In the genomic region with DNA sequence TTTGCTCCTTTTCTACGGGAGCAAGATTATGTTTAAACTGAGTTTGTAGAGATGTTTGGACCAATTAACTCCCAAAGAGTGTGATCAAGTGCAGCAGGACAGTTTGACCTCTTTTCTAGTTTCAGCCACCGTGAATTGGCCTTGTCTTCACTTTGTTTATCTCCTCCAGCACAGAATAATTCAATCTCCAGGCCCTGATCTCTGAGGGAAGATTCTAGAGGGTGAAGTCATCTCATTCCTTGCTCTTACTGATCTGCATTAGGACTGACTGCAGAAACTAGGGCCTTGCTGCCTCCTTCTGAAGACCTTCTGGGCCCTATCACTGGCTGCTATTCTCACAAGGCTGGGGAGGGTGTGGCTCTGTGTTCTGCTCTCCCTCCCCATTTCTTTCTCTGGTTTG, we compare ENCODE assay signal across 17 cellular contexts. TPM values are rescaled to one million over a fixed set of nuclear protein-coding genes. Genes with fewer than 3 reads are reported as not detected.
A peak's percentile ranks its signal among the peaks of the same experiment; 100 is the strongest.
DNase-seq lines count a peak whose midpoint lies in the region; ATAC-seq and TF ChIP-seq lines count a peak whose summit lies in the region.
"Had no signal": no experiment of that assay in that cellular context is flagged by ENCODE, and none has a peak within 500 bp of the region (broad histone marks: within the 10 kb centered on the region; RNA-seq: fewer than 3 reads in every experiment).

No MANE protein-coding gene starts in this region.

- POLR2A ChIA-PET in SK-N-SH (lab: Yijun Ruan, JAX) = no interaction called here

- H3K79me2 ChIP-seq in SK-N-SH (ENCODE audit: insufficient read depth) = peaks cover 100% of the 10 kb centered on the region
- H3K79me2 ChIP-seq in Karpas-422 (ENCODE audit: low read length) = peaks cover 81% of the 10 kb centered on the region

- H3K27me3 Mint-ChIP-seq in progenitor cell of endocrine pancreas (no peaks in the 10 kb centered on the region), endodermal cell (ENCODE audit: insufficient read depth) (no peaks in the 10 kb centered on the region), mesothelial cell of epicardium (ENCODE audit: low read depth) (no peaks in the 10 kb centered on the region)

- H3K27me3 ChIP-seq in SK-N-SH (ENCODE audit: insufficient read depth) (no peaks in the 10 kb centered on the region), Karpas-422 (ENCODE audit: low read length) (no peaks in the 10 kb centered on the region), endodermal cell (ENCODE audit: control insufficient read depth, insufficient read depth, low read length, poor library complexity, severe bottlenecking) (no peaks in the 10 kb centered on the region)
- H3K27me3 ChIP-seq: BLaER1 had no signal

- H2AFZ ChIP-seq in SK-N-SH (ENCODE audit: low read depth) (no peak overlapping the region), Karpas-422 (ENCODE audit: low read length) (no peak overlapping the region)
- H2AFZ ChIP-seq: PC-9 had no signal

- 73% methylated on average over 2 of the region's 2 CpGs for WGBS in SK-N-SH (ENCODE audit: low lambda C conversion rate)
- 93 to 100% methylated on average over 2 of the region's 2 CpGs for WGBS in endodermal cell (ENCODE audit: insufficient coverage in 1 of 2, insufficient read length in 1 of 2), 2 experiments

- no peak overlapping the region for H3K4me3 ChIP-seq in SK-N-SH (ENCODE audit: low read depth in 2 of 2, low read length in 1 of 2)
- no peak overlapping the region for H3K4me3 ChIP-seq in Karpas-422 (ENCODE audit: low read length)
- no peak overlapping the region for H3K4me3 ChIP-seq in endodermal cell (ENCODE audit: low read length)
- H3K4me3 ChIP-seq: BLaER1, PC-9 had no signal

- H3F3A ChIP-seq in SK-N-SH (replicated peaks; ENCODE audit: insufficient read depth) = peaks cover 53% of the 10 kb centered on the region

- H3K36me3 Mint-ChIP-seq in progenitor cell of endocrine pancreas (ENCODE audit: insufficient read depth) = peaks cover 30% of the 10 kb centered on the region
- peaks cover 12% of the 10 kb centered on the region for H3K36me3 Mint-ChIP-seq in endodermal cell (ENCODE audit: low read depth)
- peaks cover 3% of the 10 kb centered on the region for H3K36me3 Mint-ChIP-seq in mesothelial cell of epicardium

- no peak for TF ChIP-seq RAD21 in SK-N-SH (IDR thresholded peaks at IDR 0.05; ENCODE audit: low read length)

- ATAC-seq in SK-N-SH treated with all-trans-retinoic acid at 6 μM for 48 hours = peak; percentile 35; the same call in 1 of the 3 replicates
- ATAC-seq in GM21786 (IDR thresholded peaks at IDR 0.05; ENCODE audit: unreplicated experiment) = no peak

- H3K27ac Mint-ChIP-seq in progenitor cell of endocrine pancreas = peak overlapping the region; percentile 58
- no peak overlapping the region for H3K27ac Mint-ChIP-seq in endodermal cell
- no peak overlapping the region for H3K27ac Mint-ChIP-seq in mesothelial cell of epicardium

- H3K9ac ChIP-seq in SK-N-SH (no peak overlapping the region), Karpas-422 (ENCODE audit: low read length) (no peak overlapping the region), endodermal cell (ENCODE audit: extremely low read depth, low read length, poor library complexity, severe bottlenecking) (no peak overlapping the region)
- H3K9ac ChIP-seq: BLaER1, KMS-11 had no signal

- TF ChIP-seq CTCF in SK-N-SH (IDR thresholded peaks at IDR 0.05) (no peak), progenitor cell of endocrine pancreas (IDR thresholded peaks at IDR 0.05; ENCODE audit: unreplicated experiment) (no peak), endodermal cell (conservative IDR thresholded peaks at IDR 0.05) (no peak), mesothelial cell of epicardium (IDR thresholded peaks at IDR 0.05; ENCODE audit: unreplicated experiment) (no peak)

- H4K20me1 ChIP-seq in SK-N-SH (ENCODE audit: insufficient read depth) = peaks cover 74% of the 10 kb centered on the region
- H4K20me1 ChIP-seq in Karpas-422 (ENCODE audit: insufficient read depth, low read depth, low read length) = no peaks in the 10 kb centered on the region
- H4K20me1 ChIP-seq: BLaER1 had no signal

- H3K36me3 ChIP-seq in SK-N-SH (replicated peaks in 1 of 2; ENCODE audit: control insufficient read depth in 1 of 2, insufficient read depth in 2 of 2, low read length in 1 of 2) (peaks cover 3 to 65% of the 10 kb centered on the region in 2 experiments), Karpas-422 (ENCODE audit: insufficient read depth, low read length) (peaks cover 17% of the 10 kb centered on the region), endodermal cell (ENCODE audit: control insufficient read depth, insufficient read depth, low read length) (no peaks in the 10 kb centered on the region)

- no peak for TF ChIP-seq EP300 in SK-N-SH (IDR thresholded peaks at IDR 0.05; ENCODE audit: borderline replicate concordance in 1 of 2, low read depth in 1 of 2, low read length in 1 of 2)

- H3K9me3 Mint-ChIP-seq in progenitor cell of endocrine pancreas (ENCODE audit: low read depth) (peaks cover 2% of the 10 kb centered on the region), endodermal cell (peaks cover 3% of the 10 kb centered on the region), mesothelial cell of epicardium (no peaks in the 10 kb centered on the region)

- TF ChIP-seq POLR2A in erythroblast (IDR thresholded peaks at IDR 0.05; ENCODE audit: low read length) = no peak

- CTCF ChIA-PET in SK-N-SH (lab: Yijun Ruan, JAX) = no interaction called here

- no peak overlapping the region for H3K4me2 ChIP-seq in SK-N-SH
- H3K4me2 ChIP-seq in Karpas-422 (ENCODE audit: low read depth, low read length, poor library complexity, severe bottlenecking) = peak overlapping the region; percentile 75
- H3K4me2 ChIP-seq: KMS-11, PC-9 had no signal

- H3K4me1 ChIP-seq in SK-N-SH (ENCODE audit: control insufficient read depth in 1 of 2, insufficient read depth in 2 of 2, low read depth in 1 of 2, low read length in 1 of 2) (no peaks in the 10 kb centered on the region; a peak in 1 of 4 replicates), Karpas-422 (ENCODE audit: low read length) (peaks cover 77% of the 10 kb centered on the region), endodermal cell (ENCODE audit: control insufficient read depth, insufficient read depth, low read length) (peaks cover 9% of the 10 kb centered on the region)

- H3K4me3 Mint-ChIP-seq in progenitor cell of endocrine pancreas (ENCODE audit: low read depth) = no peak overlapping the region
- H3K4me3 Mint-ChIP-seq in endodermal cell = no peak overlapping the region
- H3K4me3 Mint-ChIP-seq in mesothelial cell of epicardium = no peak overlapping the region

- H3K9me3 ChIP-seq in SK-N-SH (no peaks in the 10 kb centered on the region), Karpas-422 (ENCODE audit: low read length) (no peaks in the 10 kb centered on the region), endodermal cell (ENCODE audit: control insufficient read depth, low read length) (no peaks in the 10 kb centered on the region)

- H3K9me2 ChIP-seq in SK-N-SH = no peaks in the 10 kb centered on the region
- H3K9me2 ChIP-seq in Karpas-422 (replicated peaks; ENCODE audit: insufficient read depth, low read length) = no peaks in the 10 kb centered on the region

- DNase-seq in SK-N-SH = no peak
- DNase-seq in Karpas-422 = no peak
- DNase-seq in erythroblast (lab: John Stamatoyannopoulos, UW) = peak; percentile 15 to 62
- DNase-seq in progenitor cell of endocrine pancreas (ENCODE audit: low spot score, unreplicated experiment) = no peak
- DNase-seq in endodermal cell = no peak
- DNase-seq in mesothelial cell of epicardium (ENCODE audit: low spot score in 2 of 2, unreplicated experiment in 2 of 2) = no peak
- DNase-seq: EL, MM.1S, NCI-H1105, NCI-H187, NCI-H69, PC-9 had no signal

- H3K27ac ChIP-seq in SK-N-SH (ENCODE audit: low read depth in 2 of 2, low read length in 1 of 2) (no peak overlapping the region), Karpas-422 (ENCODE audit: low read length) (peak overlapping the region; percentile 97), endodermal cell (ENCODE audit: low read depth, low read length) (no peak overlapping the region)
- H3K27ac ChIP-seq: 22Rv1, KMS-11, PC-9 had no signal

- peaks cover 23% of the 10 kb centered on the region for H3K4me1 Mint-ChIP-seq in progenitor cell of endocrine pancreas (ENCODE audit: low read depth)
- peaks cover 4% of the 10 kb centered on the region for H3K4me1 Mint-ChIP-seq in endodermal cell
- H3K4me1 Mint-ChIP-seq in mesothelial cell of epicardium = peaks cover 9% of the 10 kb centered on the region

TF ChIP-seq in SK-N-SH treated with all-trans-retinoic acid at 6 μM for 48 hours, 23 proteins besides CTCF, POLR2A, EP300 and RAD21:
- no peak for TF ChIP-seq ZFP3 (CRISPR knock-in tag; IDR thresholded peaks at IDR 0.05)
- TF ChIP-seq BACH2 (CRISPR knock-in tag; IDR thresholded peaks at IDR 0.05; ENCODE audit: borderline replicate concordance) = no peak
- TF ChIP-seq ISL1 (CRISPR knock-in tag; IDR thresholded peaks at IDR 0.05) = peak; percentile 50
- TF ChIP-seq PPARA (CRISPR knock-in tag; IDR thresholded peaks at IDR 0.05; ENCODE audit: borderline replicate concordance) = no peak

TF ChIP-seq in SK-N-SH, 30 proteins besides CTCF, POLR2A, EP300 and RAD21 (continues in another document):
- TF ChIP-seq TAF1 (IDR thresholded peaks at IDR 0.05; ENCODE audit: borderline replicate concordance, low read depth, low read length) (no peak), ELF1 (IDR thresholded peaks at IDR 0.05) (no peak), MXI1 (IDR thresholded peaks at IDR 0.05; ENCODE audit: low read depth, low read length) (no peak)
- TF ChIP-seq, protein P1, sequence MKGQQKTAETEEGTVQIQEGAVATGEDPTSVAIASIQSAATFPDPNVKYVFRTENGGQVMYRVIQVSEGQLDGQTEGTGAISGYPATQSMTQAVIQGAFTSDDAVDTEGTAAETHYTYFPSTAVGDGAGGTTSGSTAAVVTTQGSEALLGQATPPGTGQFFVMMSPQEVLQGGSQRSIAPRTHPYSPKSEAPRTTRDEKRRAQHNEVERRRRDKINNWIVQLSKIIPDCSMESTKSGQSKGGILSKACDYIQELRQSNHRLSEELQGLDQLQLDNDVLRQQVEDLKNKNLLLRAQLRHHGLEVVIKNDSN (IDR thresholded peaks at IDR 0.05; ENCODE audit: borderline replicate concordance, low read depth) = no peak

RNA-seq across cellular contexts. Expression of gene C12orf75, which starts 29.3 kb away (rescaled TPM):
- 221 and 299 TPM in 2 replicates for polyA plus RNA-seq in SK-N-SH (2012; rRNA removed)
- polyA plus RNA-seq in SK-N-SH (2012; cell fraction: cytosol; rRNA removed) = 363 and 501 TPM in 2 replicates
- 63.0 and 90.2 TPM in 2 replicates for polyA plus RNA-seq in SK-N-SH (2012; cell fraction: nucleus; rRNA removed)
- total RNA-seq in Karpas-422 (2014; rRNA removed; shearing (Covaris generic); ENCODE audit: low replicate concordance) = 149 and 291 TPM in 2 replicates
- total RNA-seq in progenitor cell of endocrine pancreas (228 and 231 TPM in 2 replicates), endodermal cell (10 to 100 TPM; 43.7 to 57.0 TPM), mesothelial cell of epicardium (14.0 to 15.6 TPM (median 15.0 TPM) in 3 replicates)
- 43.2 TPM for polyA plus RNA-seq in endodermal cell (2013, experiment 1 of 2)
- 43.9 TPM for polyA plus RNA-seq in endodermal cell (2013, experiment 2 of 2)

Comparison
In these comparisons a context has a peak if more than half of its experiments do, and no peak if none do; other contexts are left out.
1. DNase-seq: peak in erythroblast (2 of 2); none in SK-N-SH (single experiment), Karpas-422 (single experiment), progenitor cell of endocrine pancreas (single experiment), endodermal cell (single experiment) and mesothelial cell of epicardium (0 of 2).